26 cellular contexts compared by ENCODE assay signal in the genomic region with DNA sequence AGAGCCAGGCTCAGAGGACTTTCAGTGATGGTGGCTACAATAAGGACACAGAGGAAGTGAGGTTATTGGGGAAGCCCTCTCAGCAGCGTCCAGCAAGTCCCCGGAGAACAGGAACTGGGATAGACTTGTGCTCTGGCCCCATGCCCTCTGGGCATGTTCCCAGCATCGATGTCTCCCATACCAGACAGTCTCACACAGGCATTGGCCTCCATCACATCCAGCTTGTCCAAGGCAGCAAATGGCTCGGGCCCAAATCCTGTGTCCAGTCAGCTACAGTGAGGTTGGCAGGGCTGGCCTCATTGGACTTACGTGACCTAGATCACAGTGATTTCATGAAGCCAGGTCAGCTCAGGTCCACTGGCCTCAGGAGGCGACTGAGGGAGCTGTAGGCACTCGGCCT. TPM values are rescaled to one million over a fixed set of nuclear protein-coding genes. Genes with fewer than 3 reads are reported as not detected.
DNase-seq lines count a peak whose midpoint lies in the region; TF ChIP-seq lines count a peak whose summit lies in the region.
"Had no signal": no experiment of that assay in that cellular context is flagged by ENCODE, and none has a peak within 500 bp of the region (broad histone marks: within the 10 kb centered on the region; RNA-seq: fewer than 3 reads in every experiment).

No MANE protein-coding gene starts in this region.

- intact Hi-C loops in posterior vena cava (cut with DNase I) = no loop called here

- DNase-seq in EL (peak; percentile 26), cerebellar cortex (ENCODE audit: low spot score) (peak; percentile 93), right atrium auricular region (ENCODE audit: low spot score) (peak; percentile 72), posterior vena cava (ENCODE audit: low spot score) (peak; percentile 93), GM20000 (ENCODE audit: low spot score) (no peak), KBM-7 (no peak), endothelial cell (ENCODE audit: low spot score) (no peak)
- no peak for DNase-seq in activated T-cell treated with anti-CD3 and anti-CD28 coated beads, Interleukin-2, amount 50 U/mL, for 48 hours
- DNase-seq: activated CD8-positive, alpha-beta memory T cell treated with anti-CD3 and anti-CD28 coated beads, Interleukin-2, amount 50 U/mL, for 48 hours; activated gamma-delta T cell; GOT3; kidney glomerular epithelial cell; midbrain; NCI-H1694 treated with DMSO at 0.1 percent for 48 hours; NCI-H2227 treated with DMSO at 0.1 percent for 48 hours; NCI-H748 treated with DMSO at 0.1 percent for 48 hours; nephron progenitor cell; SHP77; stimulated activated CD8-positive, alpha-beta memory T cell treated with anti-CD3 and anti-CD28 coated beads, Interleukin-4, amount 100 ng/mL, for 48 hours had no signal

- H3K36me3 Mint-ChIP-seq in endothelial cell (ENCODE audit: low read depth, unreplicated experiment) = no peaks in the 10 kb centered on the region

- H3K4me3 ChIP-seq in right atrium auricular region = no peak overlapping the region
- H3K4me3 ChIP-seq: BLaER1 treated with 17β-estradiol and CSF1 and Interleukin-3, amounts not matched to agents 10 nM and 100 nM; vagina had no signal

- H3K4me3 Mint-ChIP-seq in endothelial cell (ENCODE audit: unreplicated experiment) = no peak overlapping the region
- H3K4me3 Mint-ChIP-seq: IgD-negative memory B cell, nephron progenitor cell had no signal

- H3K27ac ChIP-seq in right atrium auricular region = no peak overlapping the region
- H3K27ac ChIP-seq: BLaER1 treated with 17β-estradiol and CSF1 and Interleukin-3, amounts not matched to agents 10 nM and 100 nM; HL-60; vagina had no signal

- no peaks in the 10 kb centered on the region for H3K9me3 Mint-ChIP-seq in endothelial cell (ENCODE audit: unreplicated experiment)
- H3K9me3 Mint-ChIP-seq: nephron progenitor cell had no signal

- peaks cover 14% of the 10 kb centered on the region for H3K27me3 Mint-ChIP-seq in endothelial cell (ENCODE audit: unreplicated experiment)

- in situ Hi-C loops in KBM-7 (cut with MboI; ENCODE audit: low pct_unique_long_range_greater_than_20kb, low sequenced_read_pairs) = no loop called here

- no peak overlapping the region for H3K27ac Mint-ChIP-seq in endothelial cell (ENCODE audit: unreplicated experiment)
- H3K27ac Mint-ChIP-seq: IgD-negative memory B cell, nephron progenitor cell had no signal

- H3K4me1 Mint-ChIP-seq in endothelial cell (ENCODE audit: unreplicated experiment) = peaks cover 12% of the 10 kb centered on the region

- no peak for TF ChIP-seq CTCF in right atrium auricular region (IDR thresholded peaks at IDR 0.05)
- TF ChIP-seq CTCF in GM20000 (IDR thresholded peaks at IDR 0.05; ENCODE audit: extremely low read depth, missing control alignments) = no peak
- no peak for TF ChIP-seq CTCF in endothelial cell (IDR thresholded peaks at IDR 0.05; ENCODE audit: unreplicated experiment)

- no peaks in the 10 kb centered on the region for H3K27me3 ChIP-seq in right atrium auricular region
- H3K27me3 ChIP-seq: vagina had no signal

- H3K9me3 ChIP-seq in right atrium auricular region = no peaks in the 10 kb centered on the region
- H3K9me3 ChIP-seq: BLaER1 treated with 17β-estradiol and CSF1 and Interleukin-3, amounts not matched to agents 10 nM and 100 nM; vagina had no signal

- no peaks in the 10 kb centered on the region for H3K36me3 ChIP-seq in right atrium auricular region
- H3K36me3 ChIP-seq: BLaER1 treated with 17β-estradiol and CSF1 and Interleukin-3, amounts not matched to agents 10 nM and 100 nM; vagina had no signal

- peaks cover 0 to 24% of the 10 kb centered on the region in 2 donors for H3K4me1 ChIP-seq in right atrium auricular region

RNA-seq across cellular contexts. Expression of gene TMEM54, which starts 19.6 kb away (rescaled TPM):
- total RNA-seq in right atrium auricular region (10 to 100 TPM in 1 of 2 donors, 1 to 10 TPM in 1; 4.7 to 37.9 TPM), posterior vena cava (10 to 100 TPM; 33.5 to 36.0 TPM), endothelial cell (ENCODE audit: unreplicated experiment) (0.49 TPM)

RNA-seq across cellular contexts. Expression of gene HPCA, which starts 34.5 kb away (rescaled TPM):
- total RNA-seq in right atrium auricular region = not detected
- under 1 TPM in 1 of 2 donors, not detected in 1; 0.19 TPM for total RNA-seq in posterior vena cava
- not detected for total RNA-seq in endothelial cell (ENCODE audit: unreplicated experiment)
- total RNA-seq: bronchial epithelial cell, dermis microvascular lymphatic vessel endothelial cell, pulmonary artery endothelial cell, vagina had no signal

RNA-seq across cellular contexts. Expression of gene RNF19B, which starts 43.8 kb away (rescaled TPM):
- total RNA-seq in right atrium auricular region = 10 to 100 TPM; 10.2 to 10.3 TPM
- total RNA-seq in posterior vena cava = 100 to 1,000 TPM in 1 of 2 donors, 10 to 100 TPM in 1; 40.3 to 101 TPM
- total RNA-seq in endothelial cell (ENCODE audit: unreplicated experiment) = 18.8 TPM

RNA-seq across cellular contexts. Expression of gene FNDC5, which starts 50.1 kb away (rescaled TPM):
- total RNA-seq in right atrium auricular region = 100 to 1,000 TPM in 1 of 2 donors, 10 to 100 TPM in 1; 68.3 to 112 TPM
- 1 to 10 TPM; 2.4 to 5.0 TPM for total RNA-seq in posterior vena cava
- 5.5 TPM for total RNA-seq in endothelial cell (ENCODE audit: unreplicated experiment)
- total RNA-seq: bronchial epithelial cell had no signal

Comparison
In these comparisons a context has a peak if more than half of its experiments do, and no peak if none do; other contexts are left out.
1. DNase-seq: peak in EL (single experiment), cerebellar cortex (single experiment), right atrium auricular region (single experiment) and posterior vena cava (single experiment); none in activated T-cell treated with anti-CD3 and anti-CD28 coated beads, Interleukin-2, amount 50 U/mL, for 48 hours (0 of 2), GM20000 (single experiment), KBM-7 (single experiment) and endothelial cell (single experiment).